19 cellular contexts compared by ENCODE assay signal in the genomic region with DNA sequence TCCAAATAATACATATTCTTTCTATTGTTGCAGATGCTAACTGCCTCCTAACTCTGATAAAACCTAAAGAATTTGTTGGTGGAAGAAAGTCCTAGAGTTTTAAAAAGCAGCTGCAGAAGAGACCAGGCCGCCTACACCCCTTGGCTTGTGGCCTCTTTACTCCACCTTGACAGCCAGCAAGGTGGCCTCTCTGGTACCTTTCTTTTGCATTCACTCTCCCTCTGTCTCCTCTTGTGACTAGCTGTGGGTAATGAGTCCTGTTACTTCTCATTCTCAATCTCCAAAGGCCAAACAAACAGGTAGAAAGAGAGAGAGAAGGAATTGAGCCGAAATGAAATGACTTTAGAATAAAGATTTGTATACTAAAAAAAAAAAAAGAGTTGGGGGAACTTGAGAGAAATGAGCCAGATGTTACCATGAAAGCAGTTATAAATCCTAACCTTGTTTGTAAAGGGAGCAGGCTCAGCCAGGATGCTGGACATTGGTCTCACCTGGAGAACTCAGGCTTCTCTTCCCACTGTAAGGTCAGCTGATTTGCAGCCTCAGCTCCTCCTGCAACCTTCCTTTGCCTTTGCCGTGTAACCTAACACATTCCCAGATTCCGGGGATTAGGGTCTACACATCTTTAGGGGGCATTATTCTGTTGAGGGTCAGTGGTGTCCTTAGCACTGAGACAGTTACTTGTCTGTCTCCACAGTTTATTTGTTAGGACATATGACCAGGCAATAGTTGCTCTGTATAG.
DNase-seq lines count a peak whose midpoint lies in the region; ATAC-seq, FAIRE-seq and TF ChIP-seq lines count a peak whose summit lies in the region.
"Had no signal": no experiment of that assay in that cellular context is flagged by ENCODE, and none has a peak within 500 bp of the region (broad histone marks: within the 10 kb centered on the region; RNA-seq: fewer than 3 reads in every experiment).

No MANE protein-coding gene starts in this region.

- CTCF ChIA-PET in IMR-90 (lab: Yijun Ruan, JAX): interaction anchor here (0.6 kb wide), 1 partner anchor 324 kb away, joined by 3 read pairs; no protein-coding TSS in a partner anchor
- CTCF ChIA-PET in K562 (lab: Yijun Ruan, JAX; ENCODE audit: low intra/inter-chr PET ratio): no interaction called here

- no peak overlapping the region for H3K23ac ChIP-seq in IMR-90 (ENCODE audit: low read depth, low read length)

- no peak overlapping the region for H3K14ac ChIP-seq in IMR-90 (replicated peaks; ENCODE audit: low read depth, low read length)

- H4K91ac ChIP-seq in IMR-90 (ENCODE audit: insufficient read depth, low read depth, low read length): no peak overlapping the region; the same call in 1 of the 2 replicates

- H3K18ac ChIP-seq in IMR-90 (ENCODE audit: low read depth, low read length): 0 out of 2 replicates have a peak overlapping the region, but pooled peaks have one; percentile 5

- dilution Hi-C loops in IMR-90 (cut with HindIII; ENCODE audit: low sequenced_read_pairs, unreplicated experiment): no loop called here

- TF ChIP-seq EP300 in K562 (IDR thresholded peaks at IDR 0.05; ENCODE audit: low read length): no peak

- no peak overlapping the region for H2AK9ac ChIP-seq in IMR-90 (replicated peaks; ENCODE audit: low read depth, low read length, poor library complexity)

- BruUV-seq in IMR-90 (replicated peaks; lab: Mats Ljungman, UMichigan): no TSS peak
- no TSS peak for BruUV-seq in K562 (replicated peaks; lab: Mats Ljungman, UMichigan)

- intact Hi-C loops in IMR-90 (cut with micrococcal nuclease): loop anchor here (2.0 kb wide), 2 partner anchors 163 to 197 kb away; partner anchors contain the start of gene IRF2BP2
- intact Hi-C loops in K562 (cut with micrococcal nuclease): no loop called here

- DNase-seq in activated naive CD8-positive, alpha-beta T cell treated with anti-CD3 and anti-CD28 coated beads, Interleukin-2, amount 50 U/mL, for 24 hours: no peak
- no peak for DNase-seq in IMR-90
- no peak for DNase-seq in K562 (ENCODE audit: extremely low read depth in 1 of 4, low spot score in 3 of 4)
- DNase-seq in GM13976 (ENCODE audit: low spot score): no peak
- DNase-seq: activated naive CD4-positive, alpha-beta T cell treated with anti-CD3 and anti-CD28 coated beads, Interleukin-2, amount 10 ng/mL, durations not matched to agents 7 days and 5 days; DMS79 treated with DMSO at 0.1 percent for 48 hours; erythroblast; foreskin fibroblast; NCI-H1694; NCI-H69; small intestine; stimulated activated CD4-positive, alpha-beta T cell treated with anti-CD3 and anti-CD28 coated beads, Interleukin-2, amount 100 ng/mL, for 24 hours; testis had no signal

- peak overlapping the region; percentile 29; the same call in 1 of the 2 replicates for H2AK5ac ChIP-seq in IMR-90 (ENCODE audit: low read depth, low read length)

- H3K4me1 ChIP-seq in IMR-90 (ENCODE audit: control insufficient read depth, insufficient read depth, low read length) (peaks cover 7% of the 10 kb centered on the region), K562 (replicated peaks in 1 of 2; ENCODE audit: control insufficient read depth in 2 of 2, insufficient read depth in 2 of 2, low read length in 2 of 2) (peaks cover 29 to 30% of the 10 kb centered on the region in 2 experiments)
- H3K4me1 ChIP-seq: testis had no signal

- H3K4me3 ChIP-seq in IMR-90 (ENCODE audit: insufficient read depth, low read depth, low read length): no peak overlapping the region
- H3K4me3 ChIP-seq in K562: no peak overlapping the region
- H3K4me3 ChIP-seq: testis had no signal

- H3K4me3 Mint-ChIP-seq in activated naive CD8-positive, alpha-beta T cell: no peak overlapping the region
- no peak overlapping the region for H3K4me3 Mint-ChIP-seq in activated naive CD8-positive, alpha-beta T cell treated with anti-CD3 and anti-CD28 coated beads, Interleukin-2, amount 50 U/mL, for 24 hours
- no peak overlapping the region for H3K4me3 Mint-ChIP-seq in stimulated activated memory B cell treated with anti-CD40 and anti-IgM and Interleukin-4, amounts not matched to agents 10 μg/mL and 1 μg/mL and 100 μg/mL, for 72 hours
- H3K4me3 Mint-ChIP-seq: activated naive CD4-positive, alpha-beta T cell treated with anti-CD3 and anti-CD28 coated beads, Interleukin-2, amount 10 ng/mL, durations not matched to agents 7 days and 5 days had no signal

- peaks cover 5% of the 10 kb centered on the region; the same call in 1 of the 2 replicates for H3K9me3 ChIP-seq in IMR-90 (ENCODE audit: control insufficient read depth, insufficient read depth, low read length)
- H3K9me3 ChIP-seq in K562 (replicated peaks; ENCODE audit: control insufficient read depth, insufficient read depth, low read depth, low read length): no peaks in the 10 kb centered on the region
- H3K9me3 ChIP-seq: testis had no signal

- H3K9me1 ChIP-seq in IMR-90 (ENCODE audit: insufficient read depth, low read length): no peaks in the 10 kb centered on the region
- no peaks in the 10 kb centered on the region for H3K9me1 ChIP-seq in K562 (ENCODE audit: control insufficient read depth, insufficient read depth, low read length)

- H3K27ac Mint-ChIP-seq in activated naive CD8-positive, alpha-beta T cell: peak overlapping the region; percentile 68
- no peak overlapping the region for H3K27ac Mint-ChIP-seq in activated naive CD8-positive, alpha-beta T cell treated with anti-CD3 and anti-CD28 coated beads, Interleukin-2, amount 50 U/mL, for 24 hours
- H3K27ac Mint-ChIP-seq in stimulated activated memory B cell treated with anti-CD40 and anti-IgM and Interleukin-4, amounts not matched to agents 10 μg/mL and 1 μg/mL and 100 μg/mL, for 72 hours: peak overlapping the region; percentile 99
- H3K27ac Mint-ChIP-seq: activated naive CD4-positive, alpha-beta T cell treated with anti-CD3 and anti-CD28 coated beads, Interleukin-2, amount 10 ng/mL, durations not matched to agents 7 days and 5 days; stimulated activated effector memory CD8-positive, alpha-beta T cell treated with anti-CD3 and anti-CD28 coated beads, Interleukin-12 subunit alpha, Interleukin-12 subunit beta, amount 100 ng/mL, for 72 hours had no signal

- H4K20me1 ChIP-seq in IMR-90 (ENCODE audit: insufficient read depth, low read length) (no peaks in the 10 kb centered on the region; the same call in 1 of the 2 replicates), K562 (replicated peaks; ENCODE audit: control insufficient read depth, insufficient read depth, low read length) (no peaks in the 10 kb centered on the region)

- TF ChIP-seq POLR2A in IMR-90 (IDR thresholded peaks at IDR 0.05; ENCODE audit: low read depth, low read length) (no peak), K562 (conservative IDR thresholded peaks at IDR 0.05) (no peak)

- H2BK120ac ChIP-seq in IMR-90 (ENCODE audit: low read depth, low read length): peak overlapping the region; percentile 17; the same call in 1 of the 2 replicates

- POLR2A ChIA-PET in IMR-90 (lab: Charles Lee; ENCODE audit: unreplicated experiment) (no interaction called here), K562 (lab: Yijun Ruan, JAX) (no interaction called here)

- no peak for ATAC-seq in activated naive CD8-positive, alpha-beta T cell treated with anti-CD3 and anti-CD28 coated beads, Interleukin-2, amount 50 U/mL, for 24 hours
- ATAC-seq in IMR-90 (ENCODE audit: low read depth): no peak
- ATAC-seq in K562: no peak
- ATAC-seq in stimulated activated memory B cell treated with anti-CD40 and anti-IgM and Interleukin-4, amounts not matched to agents 10 μg/mL and 1 μg/mL and 100 μg/mL, for 72 hours: no peak
- ATAC-seq in GM19324 (IDR thresholded peaks at IDR 0.05; ENCODE audit: low FRiP score, unreplicated experiment): no peak
- ATAC-seq: SK-N-SH treated with all-trans-retinoic acid at 6 μM for 48 hours; stimulated activated effector memory CD8-positive, alpha-beta T cell treated with anti-CD3 and anti-CD28 coated beads, Interleukin-12 subunit alpha, Interleukin-12 subunit beta, amount 100 ng/mL, for 72 hours had no signal

- H3K9ac ChIP-seq in IMR-90 (ENCODE audit: low read depth, low read length) (no peak overlapping the region), K562 (ENCODE audit: insufficient read depth in 1 of 2, low read depth in 2 of 2, low read length in 2 of 2) (no peak overlapping the region)

- no peak overlapping the region for H4K8ac ChIP-seq in IMR-90 (ENCODE audit: low read depth in 2 of 2, low read length in 2 of 2)

- no peak overlapping the region for H3K56ac ChIP-seq in IMR-90 (ENCODE audit: extremely low read depth, insufficient read depth, low read length)

- H3K79me1 ChIP-seq in IMR-90 (ENCODE audit: low read depth in 1 of 2, low read length in 2 of 2): no peaks in the 10 kb centered on the region

- H3K4me1 Mint-ChIP-seq in activated naive CD8-positive, alpha-beta T cell (ENCODE audit: low read depth): peaks cover 39% of the 10 kb centered on the region
- peaks cover 44% of the 10 kb centered on the region for H3K4me1 Mint-ChIP-seq in activated naive CD8-positive, alpha-beta T cell treated with anti-CD3 and anti-CD28 coated beads, Interleukin-2, amount 50 U/mL, for 24 hours
- H3K4me1 Mint-ChIP-seq in stimulated activated memory B cell treated with anti-CD40 and anti-IgM and Interleukin-4, amounts not matched to agents 10 μg/mL and 1 μg/mL and 100 μg/mL, for 72 hours: peaks cover 41% of the 10 kb centered on the region

- H4K5ac ChIP-seq in IMR-90 (ENCODE audit: low read depth, low read length): no peak overlapping the region

- no peaks in the 10 kb centered on the region for H3K79me2 ChIP-seq in K562 (ENCODE audit: control insufficient read depth, insufficient read depth, low read length)

- TF ChIP-seq CTCF in IMR-90 (conservative IDR thresholded peaks at IDR 0.05; ENCODE audit: low read depth, low read length) (no peak), K562 (IDR thresholded peaks at IDR 0.05 in 2 of 3, conservative IDR thresholded peaks at IDR 0.05 in 1 of 3; ENCODE audit: insufficient read depth in 2 of 3, low read depth in 1 of 3, low read length in 3 of 3) (no peak), GM13976 (IDR thresholded peaks at IDR 0.05; ENCODE audit: borderline replicate concordance, control extremely low read depth, extremely low read depth, insufficient read depth, missing control alignments) (no peak)

- no CpG with 5 or more reads among the region's 4 CpGs for WGBS in IMR-90 (ENCODE audit: extremely low coverage in 2 of 2, insufficient read length in 1 of 2), 2 experiments
- 53% methylated on average over 4 of the region's 4 CpGs for WGBS in K562 (ENCODE audit: insufficient coverage, low coverage, missing lambda C conversion rate)

- H2AFZ ChIP-seq in IMR-90 (replicated peaks; ENCODE audit: low read length, poor library complexity) (no peak overlapping the region), K562 (ENCODE audit: low read depth, low read length) (no peak overlapping the region)

- no peaks in the 10 kb centered on the region for H3K27me3 Mint-ChIP-seq in activated naive CD8-positive, alpha-beta T cell
- H3K27me3 Mint-ChIP-seq in activated naive CD8-positive, alpha-beta T cell treated with anti-CD3 and anti-CD28 coated beads, Interleukin-2, amount 50 U/mL, for 24 hours: no peaks in the 10 kb centered on the region
- H3K27me3 Mint-ChIP-seq in stimulated activated memory B cell treated with anti-CD40 and anti-IgM and Interleukin-4, amounts not matched to agents 10 μg/mL and 1 μg/mL and 100 μg/mL, for 72 hours: no peaks in the 10 kb centered on the region
- H3K27me3 Mint-ChIP-seq: activated naive CD4-positive, alpha-beta T cell treated with anti-CD3 and anti-CD28 coated beads, Interleukin-2, amount 10 ng/mL, durations not matched to agents 7 days and 5 days had no signal

- H3K4me2 ChIP-seq in IMR-90 (ENCODE audit: low read depth, low read length) (no peak overlapping the region), K562 (ENCODE audit: insufficient read depth, low read length) (no peak overlapping the region)

- no peak overlapping the region for H3K27ac ChIP-seq in IMR-90 (ENCODE audit: insufficient read depth, low read length)
- H3K27ac ChIP-seq in K562 (ENCODE audit: extremely low read depth, low read depth, low read length): no peak overlapping the region
- H3K27ac ChIP-seq: testis had no signal

- TF ChIP-seq RAD21 in IMR-90 (IDR thresholded peaks at IDR 0.05; ENCODE audit: low read length) (no peak), K562 (CRISPR knock-in tag; conservative IDR thresholded peaks at IDR 0.05 in 1 of 2, IDR thresholded peaks at IDR 0.05 in 1 of 2) (no peak)

- no peak overlapping the region for H2BK5ac ChIP-seq in IMR-90 (ENCODE audit: low read depth, low read length, poor library complexity, severe bottlenecking)

- H3K36me3 ChIP-seq in IMR-90 (ENCODE audit: control insufficient read depth, insufficient read depth, low read length) (no peaks in the 10 kb centered on the region), K562 (ENCODE audit: control insufficient read depth, insufficient read depth, low read length) (no peaks in the 10 kb centered on the region)

- H3K36me3 Mint-ChIP-seq in activated naive CD8-positive, alpha-beta T cell: peaks cover 2% of the 10 kb centered on the region
- H3K36me3 Mint-ChIP-seq in activated naive CD8-positive, alpha-beta T cell treated with anti-CD3 and anti-CD28 coated beads, Interleukin-2, amount 50 U/mL, for 24 hours (ENCODE audit: low read depth): peaks cover 5% of the 10 kb centered on the region
- peaks cover 6% of the 10 kb centered on the region for H3K36me3 Mint-ChIP-seq in stimulated activated memory B cell treated with anti-CD40 and anti-IgM and Interleukin-4, amounts not matched to agents 10 μg/mL and 1 μg/mL and 100 μg/mL, for 72 hours

- H3K9me3 Mint-ChIP-seq in activated naive CD8-positive, alpha-beta T cell (ENCODE audit: low read depth): no peaks in the 10 kb centered on the region
- H3K9me3 Mint-ChIP-seq in activated naive CD8-positive, alpha-beta T cell treated with anti-CD3 and anti-CD28 coated beads, Interleukin-2, amount 50 U/mL, for 24 hours: peaks cover 4% of the 10 kb centered on the region
- peaks cover 3% of the 10 kb centered on the region for H3K9me3 Mint-ChIP-seq in stimulated activated memory B cell treated with anti-CD40 and anti-IgM and Interleukin-4, amounts not matched to agents 10 μg/mL and 1 μg/mL and 100 μg/mL, for 72 hours

- H3K27me3 ChIP-seq in IMR-90 (ENCODE audit: control insufficient read depth, insufficient read depth, low read length): peaks cover 15% of the 10 kb centered on the region
- H3K27me3 ChIP-seq in K562 (ENCODE audit: control insufficient read depth in 2 of 2, insufficient read depth in 2 of 2, low read length in 2 of 2): peaks cover 21 to 28% of the 10 kb centered on the region in 2 experiments; a peak in 4 of 5 replicates
- H3K27me3 ChIP-seq: testis had no signal

- no peak overlapping the region; the same call in 1 of the 2 replicates for H2BK20ac ChIP-seq in IMR-90 (ENCODE audit: low read depth, low read length)

- in situ Hi-C loops in IMR-90 (cut with MboI; ENCODE audit: low sequenced_read_pairs) (loop anchor here (5.0 kb wide), 1 partner anchor 47 kb away; no protein-coding TSS in a partner anchor), K562 (cut with MboI) (no loop called here), GM13976 (cut with MboI; ENCODE audit: low sequenced_read_pairs, unreplicated experiment) (loop anchor here (25.0 kb wide), 1 partner anchor 313 kb away; no protein-coding TSS in a partner anchor)

- H2BK15ac ChIP-seq in IMR-90 (ENCODE audit: low read depth, low read length): peak overlapping the region; percentile 67; the same call in 2 of the 3 replicates

- FAIRE-seq in K562 (lab: Jason Lieb, UNC): no peak
- FAIRE-seq: GM12892, small intestine had no signal

- no peak overlapping the region for H3K4ac ChIP-seq in IMR-90 (ENCODE audit: low read depth, low read length)
